In the genomic region with DNA sequence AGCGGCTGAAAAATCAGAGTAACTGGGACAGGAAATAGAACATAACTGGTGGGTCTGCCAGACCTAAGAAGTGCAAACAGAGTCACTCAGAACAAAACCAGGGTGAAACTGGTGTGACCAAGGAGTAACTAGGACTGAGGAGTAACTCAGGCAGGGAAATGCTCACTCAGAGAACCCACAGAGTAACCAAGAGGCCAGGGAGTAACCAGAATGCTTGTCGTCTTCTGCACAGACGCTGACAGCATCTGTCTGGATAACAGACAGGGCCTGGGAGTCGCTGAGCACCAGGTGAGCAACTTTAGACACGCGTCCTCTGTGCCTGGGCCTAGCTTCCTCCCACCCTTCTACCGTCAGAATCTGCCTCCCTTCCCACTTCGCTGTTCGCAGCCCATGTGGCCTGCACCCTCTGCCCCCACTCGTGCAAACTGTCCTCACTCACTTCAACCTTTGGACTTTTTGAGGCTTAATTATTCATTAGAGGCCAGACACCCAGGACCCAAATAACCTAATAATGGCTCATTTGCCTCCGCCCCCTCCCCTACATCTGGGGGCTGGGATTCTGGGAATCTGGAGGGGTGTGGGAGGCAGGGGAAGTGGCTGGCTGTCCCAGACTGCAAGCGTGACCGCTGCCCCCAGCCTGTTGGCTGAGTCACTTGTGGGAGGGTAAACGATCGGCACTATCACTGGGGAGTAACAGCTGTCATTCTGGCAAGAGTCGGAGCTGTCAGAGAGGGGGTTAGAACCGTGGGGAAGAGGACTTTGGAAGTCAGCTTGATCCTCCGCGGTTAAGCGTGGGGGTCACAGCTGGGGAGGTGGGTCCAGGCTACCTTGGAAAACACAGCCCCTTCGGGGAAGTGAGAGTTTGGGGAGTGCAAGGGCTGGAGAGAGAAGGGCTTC, we compare ENCODE assay signal across 8 cellular contexts. TPM values are rescaled to one million over a fixed set of nuclear protein-coding genes. Genes with fewer than 3 reads are reported as not detected.
DNase-seq lines count a peak whose midpoint lies in the region; ATAC-seq and TF ChIP-seq lines count a peak whose summit lies in the region.

No MANE protein-coding gene starts in this region.

- H3K36me3 Mint-ChIP-seq in activated B cell treated with CpG ODN at 0.5 μM for 24 hours (ENCODE audit: low read depth): no peaks in the 10 kb centered on the region
- no peaks in the 10 kb centered on the region for H3K36me3 Mint-ChIP-seq in stimulated activated memory B cell treated with anti-CD40 and anti-IgM and Interleukin-4, amounts not matched to agents 10 μg/mL and 1 μg/mL and 100 μg/mL, for 72 hours

- H3K27ac ChIP-seq in KMS-11 (peak overlapping the region; percentile 89), duodenal mucosa (ENCODE audit: low read depth, low read length) (peak overlapping the region; percentile 53)

- intact Hi-C loops in activated B cell treated with CpG ODN at 0.5 μM for 24 hours (cut with micrococcal nuclease): loop anchor here (5.0 kb wide), 1 partner anchor 69 kb away; no protein-coding TSS in a partner anchor
- intact Hi-C loops in mucosa of descending colon (cut with DNase I, micrococcal nuclease): no loop called here

- H4K20me1 ChIP-seq in KMS-11 (ENCODE audit: insufficient read depth): no peaks in the 10 kb centered on the region

- in situ Hi-C loops in G401 (cut with HindIII; ENCODE audit: low sequenced_read_pairs): no loop called here

- CTCF ChIA-PET in activated B cell treated with CpG ODN at 0.5 μM for 24 hours (lab: Charles Lee): interaction anchor here (1.3 to 1.4 kb wide), 2 partner anchors 20 to 31 kb away, joined by 3 to 4 read pairs; no protein-coding TSS in a partner anchor

- peak overlapping the region; percentile 70 for H3K27ac Mint-ChIP-seq in activated B cell treated with CpG ODN at 0.5 μM for 24 hours
- peak overlapping the region; percentile 86 for H3K27ac Mint-ChIP-seq in stimulated activated memory B cell treated with anti-CD40 and anti-IgM and Interleukin-4, amounts not matched to agents 10 μg/mL and 1 μg/mL and 100 μg/mL, for 72 hours

- peaks cover 20% of the 10 kb centered on the region for H3K4me1 Mint-ChIP-seq in activated B cell treated with CpG ODN at 0.5 μM for 24 hours
- H3K4me1 Mint-ChIP-seq in stimulated activated memory B cell treated with anti-CD40 and anti-IgM and Interleukin-4, amounts not matched to agents 10 μg/mL and 1 μg/mL and 100 μg/mL, for 72 hours: peaks cover 27% of the 10 kb centered on the region

- H3K9me3 ChIP-seq in duodenal mucosa (ENCODE audit: control insufficient read depth in 1 of 2, low read length in 2 of 2): no peaks in the 10 kb centered on the region
- no peaks in the 10 kb centered on the region for H3K9me3 ChIP-seq in mucosa of descending colon

- H3K9ac ChIP-seq in KMS-11 (peak overlapping the region; percentile 74), duodenal mucosa (ENCODE audit: low read depth in 1 of 2, low read length in 2 of 2) (peak overlapping the region; percentile 58 to 68)

- peak overlapping the region; percentile 88 for H2AFZ ChIP-seq in KMS-11 (ENCODE audit: low read depth)

- TF ChIP-seq CTCF in KMS-11 (conservative IDR thresholded peaks at IDR 0.05; ENCODE audit: low read depth, low read length): no peak; the same call in 1 of the 2 replicates
- TF ChIP-seq CTCF in activated B cell treated with CpG ODN at 0.5 μM for 24 hours (IDR thresholded peaks at IDR 0.05): no peak
- no peak for TF ChIP-seq CTCF in mucosa of descending colon (IDR thresholded peaks at IDR 0.05)

- peak overlapping the region; percentile 92 for H3K4me2 ChIP-seq in KMS-11

- H3K4me3 ChIP-seq in KMS-11 (IDR thresholded peaks at IDR 0.05; ENCODE audit: insufficient read depth, low read depth, low read length): peak overlapping the region; percentile 43
- peak overlapping the region; percentile 73 to 89 for H3K4me3 ChIP-seq in duodenal mucosa (ENCODE audit: low read depth in 1 of 2, low read length in 2 of 2)
- peak overlapping the region; percentile 22 for H3K4me3 ChIP-seq in mucosa of descending colon

- no peaks in the 10 kb centered on the region for H3K36me3 ChIP-seq in KMS-11 (ENCODE audit: insufficient read depth)
- H3K36me3 ChIP-seq in duodenal mucosa (ENCODE audit: control insufficient read depth in 1 of 2, insufficient read depth in 2 of 2, low read length in 2 of 2): peaks cover 7 to 16% of the 10 kb centered on the region in 2 donors
- H3K36me3 ChIP-seq in mucosa of descending colon (ENCODE audit: low read depth): no peaks in the 10 kb centered on the region

- H3K4me1 ChIP-seq in KMS-11 (ENCODE audit: low read depth, poor library complexity, severe bottlenecking): peaks cover 35% of the 10 kb centered on the region
- peaks cover 48% of the 10 kb centered on the region in 2 donors for H3K4me1 ChIP-seq in duodenal mucosa (ENCODE audit: control insufficient read depth in 1 of 2, insufficient read depth in 2 of 2, low read length in 2 of 2)
- peaks cover 13% of the 10 kb centered on the region for H3K4me1 ChIP-seq in mucosa of descending colon (ENCODE audit: low read depth)

- 0 out of 2 replicates have a peak, but pooled peaks cover 3% of the 10 kb centered on the region for H3K79me2 ChIP-seq in KMS-11 (ENCODE audit: insufficient read depth, low read depth)

- DNase-seq in G401 (ENCODE audit: low spot score) (peak; percentile 19), activated B cell treated with CpG ODN at 0.5 μM for 24 hours (no peak), mucosa of descending colon (peak; percentile 43 to 70 (median 61))

- peaks cover 7% of the 10 kb centered on the region for H3K27me3 Mint-ChIP-seq in activated B cell treated with CpG ODN at 0.5 μM for 24 hours
- H3K27me3 Mint-ChIP-seq in stimulated activated memory B cell treated with anti-CD40 and anti-IgM and Interleukin-4, amounts not matched to agents 10 μg/mL and 1 μg/mL and 100 μg/mL, for 72 hours: no peaks in the 10 kb centered on the region

- ATAC-seq in GM21786 (IDR thresholded peaks at IDR 0.05; ENCODE audit: unreplicated experiment) (peak; percentile 88), activated B cell treated with CpG ODN at 0.5 μM for 24 hours (ENCODE audit: low read depth) (peak; percentile 59), mucosa of descending colon (peak; percentile 81), HG03521 (IDR thresholded peaks at IDR 0.05; ENCODE audit: unreplicated experiment) (no peak)
- ATAC-seq in stimulated activated memory B cell treated with anti-CD40 and anti-IgM and Interleukin-4, amounts not matched to agents 10 μg/mL and 1 μg/mL and 100 μg/mL, for 72 hours: peak; percentile 77

- H3K27me3 ChIP-seq in KMS-11 (ENCODE audit: insufficient read depth, low read depth): no peaks in the 10 kb centered on the region
- H3K27me3 ChIP-seq in duodenal mucosa (ENCODE audit: control insufficient read depth in 1 of 2, insufficient read depth in 2 of 2, low read length in 2 of 2): no peaks in the 10 kb centered on the region

- POLR2A ChIA-PET in activated B cell treated with CpG ODN at 0.5 μM for 24 hours (lab: Charles Lee): interaction anchor here (1.0 kb wide), 2 partner anchors 14 to 43 kb away, joined by 3 read pairs; no protein-coding TSS in a partner anchor

- no peaks in the 10 kb centered on the region for H3K9me3 Mint-ChIP-seq in activated B cell treated with CpG ODN at 0.5 μM for 24 hours
- H3K9me3 Mint-ChIP-seq in stimulated activated memory B cell treated with anti-CD40 and anti-IgM and Interleukin-4, amounts not matched to agents 10 μg/mL and 1 μg/mL and 100 μg/mL, for 72 hours: no peaks in the 10 kb centered on the region

- peak overlapping the region; percentile 83 for H3K4me3 Mint-ChIP-seq in activated B cell treated with CpG ODN at 0.5 μM for 24 hours
- H3K4me3 Mint-ChIP-seq in stimulated activated memory B cell treated with anti-CD40 and anti-IgM and Interleukin-4, amounts not matched to agents 10 μg/mL and 1 μg/mL and 100 μg/mL, for 72 hours: peak overlapping the region; percentile 82

RNA-seq across cellular contexts. Expression of gene AQP3, which starts 0.6 kb away (rescaled TPM):
- total RNA-seq in G401 (2014; rRNA removed; shearing (Covaris generic)): not detected in 2 replicates
- total RNA-seq in activated B cell treated with CpG ODN at 0.5 μM for 24 hours (0.95 and 1.6 TPM in 2 replicates), mucosa of descending colon (1 to 10 TPM; 2.6 to 8.3 (median 3.9) TPM)

RNA-seq across cellular contexts. Expression of gene NOL6, which starts 27.0 kb away (rescaled TPM):
- total RNA-seq in G401 (2014; rRNA removed; shearing (Covaris generic)): 21.8 and 33.8 TPM in 2 replicates
- total RNA-seq in activated B cell treated with CpG ODN at 0.5 μM for 24 hours (59.9 and 60.1 TPM in 2 replicates), mucosa of descending colon (10 to 100 TPM; 18.8 to 20.2 (median 18.8) TPM)

RNA-seq across cellular contexts. Expression of gene AQP7, which starts 44.4 kb away (rescaled TPM):
- total RNA-seq in G401 (2014; rRNA removed; shearing (Covaris generic)): 0.17 TPM in 1 of 2 replicates, not detected in the other
- not detected in 2 replicates for total RNA-seq in activated B cell treated with CpG ODN at 0.5 μM for 24 hours
- total RNA-seq in mucosa of descending colon: 10 to 100 TPM in 2 of 3 donors, 1 to 10 TPM in 1; 9.2 to 25.2 (median 17.2) TPM

Comparison
In these comparisons a context has a peak if more than half of its experiments do, and no peak if none do; other contexts are left out.
1. H3K4me3 ChIP-seq: peak in every context shown above with its lines; median percentile 81 in duodenal mucosa; 43 in KMS-11; 22 in mucosa of descending colon.